1 cellular context compared by ENCODE assay signal in the genomic region with DNA sequence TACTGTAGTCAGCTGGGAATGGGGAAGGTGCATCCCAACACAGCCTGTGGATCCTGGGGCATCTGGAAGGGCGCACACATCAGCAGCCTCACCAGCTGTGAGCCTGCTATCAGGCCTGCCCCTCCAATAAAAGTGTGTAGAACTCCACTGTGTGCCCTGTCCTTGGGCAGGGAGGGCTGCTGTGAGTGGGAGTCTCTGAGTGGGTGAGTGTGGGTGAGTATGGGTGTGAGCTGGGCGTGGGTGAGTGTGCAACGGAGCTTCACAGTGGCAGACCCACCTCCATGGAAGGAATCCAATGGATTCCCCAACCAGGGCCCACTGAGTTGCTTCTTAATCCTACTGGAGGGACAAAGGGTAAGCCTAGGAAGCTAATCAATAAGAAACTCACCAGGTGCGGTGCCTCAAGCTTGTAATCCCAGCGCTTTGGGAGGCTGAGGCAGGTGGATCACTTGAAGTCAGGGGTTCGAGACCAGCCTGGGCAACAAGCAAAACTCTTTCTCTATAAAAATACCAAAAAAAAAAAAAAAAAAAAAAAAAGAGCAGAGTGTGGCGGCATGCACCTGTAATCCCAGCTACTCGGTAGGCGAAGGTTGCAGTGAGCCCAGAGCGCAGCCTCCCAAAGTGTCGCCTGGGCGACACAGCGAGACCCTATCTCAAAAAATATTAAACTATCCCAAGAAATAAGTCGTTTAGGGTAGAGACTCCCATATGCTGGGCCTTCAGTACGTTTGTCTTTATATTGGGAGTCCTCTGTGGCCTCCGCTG.
TF ChIP-seq lines count a peak whose summit lies in the region.

No MANE protein-coding gene starts in this region.

TF ChIP-seq in GM12878, 131 proteins besides CTCF, POLR2A, EP300 and RAD21:
- TF ChIP-seq NRF1 (conservative IDR thresholded peaks at IDR 0.05; ENCODE audit: low read depth, low read length) (no peak), HDGF (IDR thresholded peaks at IDR 0.05) (no peak), CHD2 (IDR thresholded peaks at IDR 0.05; ENCODE audit: borderline replicate concordance, low read depth, low read length) (no peak), IKZF2 (IDR thresholded peaks at IDR 0.05) (no peak), CREB1 (IDR thresholded peaks at IDR 0.05; ENCODE audit: low read depth) (no peak), SPI1 (IDR thresholded peaks at IDR 0.05; ENCODE audit: borderline replicate concordance, insufficient read depth, low read depth, low read length) (no peak), NR2C1 (IDR thresholded peaks at IDR 0.05) (no peak), EGR1 (IDR thresholded peaks at IDR 0.05; ENCODE audit: borderline replicate concordance in 1 of 2, low read depth in 2 of 2, low read length in 2 of 2) (no peak), BMI1 (IDR thresholded peaks at IDR 0.05; ENCODE audit: borderline replicate concordance) (no peak), CHD1 (IDR thresholded peaks at IDR 0.05; ENCODE audit: low read depth, low read length) (no peak), TCF3 (IDR thresholded peaks at IDR 0.05; ENCODE audit: borderline replicate concordance, insufficient read depth, low read depth, low read length) (no peak), SUZ12 (IDR thresholded peaks at IDR 0.05; ENCODE audit: unreplicated experiment) (no peak), DPF2 (IDR thresholded peaks at IDR 0.05) (no peak), RB1 (IDR thresholded peaks at IDR 0.05; ENCODE audit: borderline replicate concordance) (no peak), YY1 (IDR thresholded peaks at IDR 0.05; ENCODE audit: low read depth, low read length) (no peak)
- TF ChIP-seq, protein P1, sequence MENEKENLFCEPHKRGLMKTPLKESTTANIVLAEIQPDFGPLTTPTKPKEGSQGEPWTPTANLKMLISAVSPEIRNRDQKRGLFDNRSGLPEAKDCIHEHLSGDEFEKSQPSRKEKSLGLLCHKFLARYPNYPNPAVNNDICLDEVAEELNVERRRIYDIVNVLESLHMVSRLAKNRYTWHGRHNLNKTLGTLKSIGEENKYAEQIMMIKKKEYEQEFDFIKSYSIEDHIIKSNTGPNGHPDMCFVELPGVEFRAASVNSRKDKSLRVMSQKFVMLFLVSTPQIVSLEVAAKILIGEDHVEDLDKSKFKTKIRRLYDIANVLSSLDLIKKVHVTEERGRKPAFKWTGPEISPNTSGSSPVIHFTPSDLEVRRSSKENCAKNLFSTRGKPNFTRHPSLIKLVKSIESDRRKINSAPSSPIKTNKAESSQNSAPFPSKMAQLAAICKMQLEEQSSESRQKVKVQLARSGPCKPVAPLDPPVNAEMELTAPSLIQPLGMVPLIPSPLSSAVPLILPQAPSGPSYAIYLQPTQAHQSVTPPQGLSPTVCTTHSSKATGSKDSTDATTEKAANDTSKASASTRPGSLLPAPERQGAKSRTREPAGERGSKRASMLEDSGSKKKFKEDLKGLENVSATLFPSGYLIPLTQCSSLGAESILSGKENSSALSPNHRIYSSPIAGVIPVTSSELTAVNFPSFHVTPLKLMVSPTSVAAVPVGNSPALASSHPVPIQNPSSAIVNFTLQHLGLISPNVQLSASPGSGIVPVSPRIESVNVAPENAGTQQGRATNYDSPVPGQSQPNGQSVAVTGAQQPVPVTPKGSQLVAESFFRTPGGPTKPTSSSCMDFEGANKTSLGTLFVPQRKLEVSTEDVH (IDR thresholded peaks at IDR 0.05; ENCODE audit: low read depth, partially characterized antibody): no peak
